23 cellular contexts compared by ENCODE assay signal in the genomic region with DNA sequence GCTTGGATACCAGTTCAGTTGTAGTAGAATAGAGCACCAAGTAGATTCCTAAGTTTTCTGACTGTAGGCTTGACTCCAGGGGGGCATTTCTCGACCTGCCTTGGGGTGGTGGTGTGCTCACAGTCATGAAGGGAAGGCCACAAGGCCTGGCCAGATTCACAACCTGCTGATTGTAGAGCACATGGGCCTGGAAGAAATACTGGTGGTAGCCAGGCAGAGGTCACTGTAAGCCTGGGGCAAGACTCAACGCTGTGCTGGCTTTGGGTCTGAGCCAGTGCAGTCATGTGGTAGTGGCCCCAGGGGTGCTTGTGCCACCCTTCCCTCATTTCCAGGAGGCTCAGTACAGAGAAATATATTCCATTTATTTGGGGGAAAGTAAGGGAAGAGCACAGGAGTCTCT.
DNase-seq lines count a peak whose midpoint lies in the region; ATAC-seq and TF ChIP-seq lines count a peak whose summit lies in the region.
"Had no signal": no experiment of that assay in that cellular context is flagged by ENCODE, and none has a peak within 500 bp of the region (broad histone marks: within the 10 kb centered on the region; RNA-seq: fewer than 3 reads in every experiment).

No MANE protein-coding gene starts in this region.

- H3K27me3 ChIP-seq in upper lobe of right lung = no peaks in the 10 kb centered on the region

- H3K9me3 Mint-ChIP-seq in WTC11 = 0 out of 2 replicates have a peak, but pooled peaks cover 10% of the 10 kb centered on the region
- no peaks in the 10 kb centered on the region for H3K9me3 Mint-ChIP-seq in type B pancreatic cell

- H3K27me3 Mint-ChIP-seq in WTC11 (ENCODE audit: low read depth) (no peaks in the 10 kb centered on the region), type B pancreatic cell (no peaks in the 10 kb centered on the region)
- H3K27me3 Mint-ChIP-seq: B cell had no signal

- H3K27ac Mint-ChIP-seq in WTC11 (no peak overlapping the region), type B pancreatic cell (no peak overlapping the region)
- H3K27ac Mint-ChIP-seq: B cell, HFFc6 had no signal

- H3K4me3 Mint-ChIP-seq in WTC11 (no peak overlapping the region), type B pancreatic cell (no peak overlapping the region)
- H3K4me3 Mint-ChIP-seq: B cell, HFFc6 had no signal

- H3K36me3 Mint-ChIP-seq in WTC11 (no peaks in the 10 kb centered on the region), type B pancreatic cell (no peaks in the 10 kb centered on the region)

- DNase-seq in M059J (ENCODE audit: low read depth) = peak; percentile 54
- DNase-seq in WTC11 (ENCODE audit: low spot score) = peak; percentile 12
- peak; percentile 8 for DNase-seq in iPS-NIHi7 (ENCODE audit: extremely low spot score)
- no peak for DNase-seq in upper lobe of right lung
- DNase-seq in type B pancreatic cell (ENCODE audit: extremely low spot score, unreplicated experiment) = no peak
- DNase-seq in EL = no peak
- DNase-seq: Calu3, DMS79 treated with DMSO at 0.1 percent for 48 hours, HFFc6, IMR-90, KG1, NCI-H1048, NCI-H1417, NCI-H1694, NCI-H2029 treated with DMSO at 0.1 percent for 48 hours, NCI-H526 treated with DMSO at 0.1 percent for 48 hours, SHP77 treated with DMSO at 0.1 percent for 48 hours, SK-N-SH, SW 1271 had no signal

- CTCF ChIA-PET in WTC11 (lab: Charles Lee) = no interaction called here

- H3K9me3 ChIP-seq in upper lobe of right lung = no peaks in the 10 kb centered on the region
- H3K9me3 ChIP-seq: HAP-1, SK-N-SH had no signal

- POLR2A ChIA-PET in WTC11 (lab: Charles Lee) = no interaction called here

- intact Hi-C loops in upper lobe of right lung (cut with DNase I) = no loop called here

- H3K4me3 ChIP-seq in upper lobe of right lung = no peak overlapping the region
- H3K4me3 ChIP-seq: HAP-1 had no signal

- H3K4me1 Mint-ChIP-seq in WTC11 (no peaks in the 10 kb centered on the region), type B pancreatic cell (ENCODE audit: unreplicated experiment) (no peaks in the 10 kb centered on the region)
- H3K4me1 Mint-ChIP-seq: B cell had no signal

- no peaks in the 10 kb centered on the region for H3K4me1 ChIP-seq in upper lobe of right lung
- H3K4me1 ChIP-seq: HAP-1 had no signal

- H3K27ac ChIP-seq in upper lobe of right lung = no peak overlapping the region
- H3K27ac ChIP-seq: RWPE1 had no signal

- no peaks in the 10 kb centered on the region for H3K36me3 ChIP-seq in upper lobe of right lung
- H3K36me3 ChIP-seq: HAP-1 had no signal

- TF ChIP-seq CTCF in WTC11 (IDR thresholded peaks at IDR 0.05) (no peak), upper lobe of right lung (IDR thresholded peaks at IDR 0.05) (no peak), type B pancreatic cell (conservative IDR thresholded peaks at IDR 0.05) (no peak)

- ATAC-seq in WTC11 (peak; percentile 78), upper lobe of right lung (peak; percentile 25), HG03342 (IDR thresholded peaks at IDR 0.05; ENCODE audit: unreplicated experiment) (no peak)

TF ChIP-seq in WTC11, 78 proteins besides CTCF, POLR2A, EP300 and RAD21:
- TF ChIP-seq, protein P1, sequence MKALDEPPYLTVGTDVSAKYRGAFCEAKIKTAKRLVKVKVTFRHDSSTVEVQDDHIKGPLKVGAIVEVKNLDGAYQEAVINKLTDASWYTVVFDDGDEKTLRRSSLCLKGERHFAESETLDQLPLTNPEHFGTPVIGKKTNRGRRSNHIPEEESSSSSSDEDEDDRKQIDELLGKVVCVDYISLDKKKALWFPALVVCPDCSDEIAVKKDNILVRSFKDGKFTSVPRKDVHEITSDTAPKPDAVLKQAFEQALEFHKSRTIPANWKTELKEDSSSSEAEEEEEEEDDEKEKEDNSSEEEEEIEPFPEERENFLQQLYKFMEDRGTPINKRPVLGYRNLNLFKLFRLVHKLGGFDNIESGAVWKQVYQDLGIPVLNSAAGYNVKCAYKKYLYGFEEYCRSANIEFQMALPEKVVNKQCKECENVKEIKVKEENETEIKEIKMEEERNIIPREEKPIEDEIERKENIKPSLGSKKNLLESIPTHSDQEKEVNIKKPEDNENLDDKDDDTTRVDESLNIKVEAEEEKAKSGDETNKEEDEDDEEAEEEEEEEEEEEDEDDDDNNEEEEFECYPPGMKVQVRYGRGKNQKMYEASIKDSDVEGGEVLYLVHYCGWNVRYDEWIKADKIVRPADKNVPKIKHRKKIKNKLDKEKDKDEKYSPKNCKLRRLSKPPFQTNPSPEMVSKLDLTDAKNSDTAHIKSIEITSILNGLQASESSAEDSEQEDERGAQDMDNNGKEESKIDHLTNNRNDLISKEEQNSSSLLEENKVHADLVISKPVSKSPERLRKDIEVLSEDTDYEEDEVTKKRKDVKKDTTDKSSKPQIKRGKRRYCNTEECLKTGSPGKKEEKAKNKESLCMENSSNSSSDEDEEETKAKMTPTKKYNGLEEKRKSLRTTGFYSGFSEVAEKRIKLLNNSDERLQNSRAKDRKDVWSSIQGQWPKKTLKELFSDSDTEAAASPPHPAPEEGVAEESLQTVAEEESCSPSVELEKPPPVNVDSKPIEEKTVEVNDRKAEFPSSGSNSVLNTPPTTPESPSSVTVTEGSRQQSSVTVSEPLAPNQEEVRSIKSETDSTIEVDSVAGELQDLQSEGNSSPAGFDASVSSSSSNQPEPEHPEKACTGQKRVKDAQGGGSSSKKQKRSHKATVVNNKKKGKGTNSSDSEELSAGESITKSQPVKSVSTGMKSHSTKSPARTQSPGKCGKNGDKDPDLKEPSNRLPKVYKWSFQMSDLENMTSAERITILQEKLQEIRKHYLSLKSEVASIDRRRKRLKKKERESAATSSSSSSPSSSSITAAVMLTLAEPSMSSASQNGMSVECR (CRISPR knock-in tag; IDR thresholded peaks at IDR 0.05; ENCODE audit: borderline replicate concordance) = no peak
- no peak for TF ChIP-seq SMAD3 (CRISPR knock-in tag; IDR thresholded peaks at IDR 0.05; ENCODE audit: borderline replicate concordance)

Comparison
In these comparisons a context has a peak if more than half of its experiments do, and no peak if none do; other contexts are left out.
1. DNase-seq: peak in M059J (single experiment), WTC11 (single experiment) and iPS-NIHi7 (single experiment); none in upper lobe of right lung (single experiment), type B pancreatic cell (single experiment) and EL (single experiment).